8 cellular contexts compared by ENCODE assay signal in genomic region chr18:47175895-47176575, GRCh38.
A peak's percentile ranks its signal among the peaks of the same experiment; 100 is the strongest.
DNase-seq lines count a peak whose midpoint lies in the region; ATAC-seq and TF ChIP-seq lines count a peak whose summit lies in the region.

Gene IER3IP1 (minus strand): TSS chr18:47176364. CDS start chr18:47176277, 87 bp downstream.

- TF ChIP-seq POLR2A in GM18951 (IDR thresholded peaks at IDR 0.05; ENCODE audit: extremely low read depth, insufficient read depth, insufficient read length) = peak; percentile 81

- peak; percentile 8 for TF ChIP-seq CTCF in AG09309 (IDR thresholded peaks at IDR 0.05; ENCODE audit: control insufficient read depth, insufficient read depth, low read depth, low read length, missing control alignments)

- peak within 1 kb of the TSS; percentile 79 for H3K4me3 ChIP-seq in AG09309 (ENCODE audit: control insufficient read depth, low read depth, low read length)

- ATAC-seq in HG03196 (IDR thresholded peaks at IDR 0.05; ENCODE audit: unreplicated experiment) = peak; percentile 80
- ATAC-seq in activated CD4-positive, CD25-positive, alpha-beta regulatory T cell treated with anti-CD3 and anti-CD28 coated beads, Interleukin-2, amount 50 U/mL, for 24 hours = peak; percentile 89 to 95

- DNase-seq in AG09309 (ENCODE audit: low read depth) = peak; percentile 64
- DNase-seq in NCI-H345 (lab: John Stamatoyannopoulos, UW) = peak; percentile 89
- peak; percentile 90 for DNase-seq in cerebellar cortex (ENCODE audit: low spot score)
- peak; percentile 86 for DNase-seq in kidney glomerular epithelial cell (lab: John Stamatoyannopoulos, UW)
- peak; percentile 61 to 86 for DNase-seq in stimulated activated CD4-positive, alpha-beta T cell treated with anti-CD3 and anti-CD28 coated beads, Interleukin-1b, Interleukin-23, amount 100 ng/mL, for 1 hour (ENCODE audit: low read depth in 2 of 2)

- in situ Hi-C loops in GM18951 (cut with MboI; ENCODE audit: low sequenced_read_pairs, unreplicated experiment) = no loop called here

Comparison
In these comparisons a context has a peak if more than half of its experiments do, and no peak if none do; other contexts are left out.
1. Peak in every context shown above with its lines: DNase-seq, ATAC-seq and H3K4me3 ChIP-seq.